ENCODE assay signal across 10 cellular contexts in the genomic region with DNA sequence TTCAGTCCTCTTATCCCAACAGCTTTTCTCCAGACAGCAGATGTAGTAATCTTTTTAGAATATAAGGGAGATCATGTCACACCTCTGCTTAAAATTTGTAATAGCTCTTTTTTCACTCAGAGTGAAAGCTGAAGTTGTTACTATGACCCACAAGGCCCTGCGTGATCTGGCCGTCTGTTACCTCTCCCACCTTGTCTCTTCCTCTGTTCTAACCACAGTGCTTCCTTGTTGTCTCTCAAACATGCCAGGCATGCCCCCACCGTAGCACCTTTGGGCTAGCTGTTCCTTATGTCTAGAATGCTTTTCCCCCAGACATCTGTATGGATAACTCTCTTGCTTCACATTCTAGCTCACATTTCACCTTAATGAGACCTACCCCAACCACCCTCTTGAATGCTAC. TPM values are rescaled to one million over a fixed set of nuclear protein-coding genes. Genes with fewer than 3 reads are reported as not detected.
DNase-seq lines count a peak whose midpoint lies in the region; ATAC-seq lines count a peak whose summit lies in the region.
"Had no signal": no experiment of that assay in that cellular context is flagged by ENCODE, and none has a peak within 500 bp of the region (broad histone marks: within the 10 kb centered on the region; RNA-seq: fewer than 3 reads in every experiment).

No MANE protein-coding gene starts in this region.

- DNase-seq in activated CD8-positive, alpha-beta memory T cell treated with anti-CD3 and anti-CD28 coated beads, Interleukin-2, amount 10 ng/mL, durations not matched to agents 7 days and 5 days, result peak; percentile 74
- peak; percentile 29 for DNase-seq in stimulated activated CD4-positive, alpha-beta T cell treated with anti-CD3 and anti-CD28 coated beads, Interleukin-4, amount 100 ng/mL, for 24 hours
- DNase-seq in H7, result no peak
- DNase-seq in AML-193 (lab: John Stamatoyannopoulos, UW), result no peak
- no peak for DNase-seq in DMS153 treated with DMSO at 0.1 percent for 48 hours (lab: John Stamatoyannopoulos, UW; ENCODE audit: unreplicated experiment)
- DNase-seq: NCI-H187 treated with DMSO at 0.1 percent for 48 hours, right cardiac atrium had no signal

- CTCF ChIA-PET in activated CD8-positive, alpha-beta memory T cell treated with anti-CD3 and anti-CD28 coated beads, Interleukin-2, amount 10 ng/mL, durations not matched to agents 7 days and 5 days (lab: Charles Lee), result interaction anchor here (1.3 to 1.8 kb wide), 8 partner anchors 10 to 155 kb away, joined by 3 to 13 read pairs (median 5); no protein-coding TSS in a partner anchor

- H3K27me3 ChIP-seq in H7 (ENCODE audit: control insufficient read depth, insufficient read depth, low read length), result no peaks in the 10 kb centered on the region

- no peaks in the 10 kb centered on the region; the same call in none of the 2 replicates for H3K36me3 ChIP-seq in H7 (replicated peaks; ENCODE audit: control insufficient read depth, insufficient read depth, low read length)

- H3K9me3 Mint-ChIP-seq in activated CD8-positive, alpha-beta memory T cell treated with anti-CD3 and anti-CD28 coated beads, Interleukin-2, amount 10 ng/mL, durations not matched to agents 7 days and 5 days (ENCODE audit: low read depth), result no peaks in the 10 kb centered on the region

- peaks cover 58% of the 10 kb centered on the region for H3K36me3 Mint-ChIP-seq in activated CD8-positive, alpha-beta memory T cell treated with anti-CD3 and anti-CD28 coated beads, Interleukin-2, amount 10 ng/mL, durations not matched to agents 7 days and 5 days

- ATAC-seq in GM19043 (IDR thresholded peaks at IDR 0.05; ENCODE audit: low read depth, unreplicated experiment) (peak; percentile 72), HG03039 (IDR thresholded peaks at IDR 0.05; ENCODE audit: unreplicated experiment) (peak; percentile 63), GM19328 (IDR thresholded peaks at IDR 0.05; ENCODE audit: unreplicated experiment) (no peak)
- ATAC-seq in activated CD8-positive, alpha-beta memory T cell treated with anti-CD3 and anti-CD28 coated beads, Interleukin-2, amount 10 ng/mL, durations not matched to agents 7 days and 5 days, result peak; percentile 89

- no peak overlapping the region for H3K4me3 ChIP-seq in H7 (ENCODE audit: insufficient read depth, low read depth, low read length)

- H3K27me3 Mint-ChIP-seq in activated CD8-positive, alpha-beta memory T cell treated with anti-CD3 and anti-CD28 coated beads, Interleukin-2, amount 10 ng/mL, durations not matched to agents 7 days and 5 days, result no peaks in the 10 kb centered on the region

- peak overlapping the region; percentile 72 for H3K4me3 Mint-ChIP-seq in activated CD8-positive, alpha-beta memory T cell treated with anti-CD3 and anti-CD28 coated beads, Interleukin-2, amount 10 ng/mL, durations not matched to agents 7 days and 5 days

- H3K4me1 Mint-ChIP-seq in activated CD8-positive, alpha-beta memory T cell treated with anti-CD3 and anti-CD28 coated beads, Interleukin-2, amount 10 ng/mL, durations not matched to agents 7 days and 5 days, result peaks cover 48% of the 10 kb centered on the region

- H3K27ac Mint-ChIP-seq in activated CD8-positive, alpha-beta memory T cell treated with anti-CD3 and anti-CD28 coated beads, Interleukin-2, amount 10 ng/mL, durations not matched to agents 7 days and 5 days, result peak overlapping the region; percentile 93

RNA-seq across cellular contexts. Expression of gene NECAP1, which starts 6.5 kb away (rescaled TPM):
- total RNA-seq in activated CD8-positive, alpha-beta memory T cell treated with anti-CD3 and anti-CD28 coated beads, Interleukin-2, amount 10 ng/mL, durations not matched to agents 7 days and 5 days, result 10 to 100 TPM; 32.4 to 40.5 TPM
- 42.6 and 50.1 TPM in 2 replicates for total RNA-seq in H7 (2014; rRNA removed; shearing (Covaris generic))

RNA-seq across cellular contexts. Expression of gene C3AR1, which starts 22.4 kb away (rescaled TPM):
- 10 to 100 TPM in 1 of 2 experiments, 1 to 10 TPM in 1; 9.3 to 10.7 TPM for total RNA-seq in activated CD8-positive, alpha-beta memory T cell treated with anti-CD3 and anti-CD28 coated beads, Interleukin-2, amount 10 ng/mL, durations not matched to agents 7 days and 5 days
- total RNA-seq in H7 (2014; rRNA removed; shearing (Covaris generic)), result not detected in 2 replicates

RNA-seq across cellular contexts. Expression of gene CLEC4A, which starts 34.8 kb away (rescaled TPM):
- total RNA-seq in activated CD8-positive, alpha-beta memory T cell treated with anti-CD3 and anti-CD28 coated beads, Interleukin-2, amount 10 ng/mL, durations not matched to agents 7 days and 5 days, result under 1 TPM; 0.19 to 0.79 TPM
- total RNA-seq in H7 (2014; rRNA removed; shearing (Covaris generic)), result 0.74 TPM in 1 of 2 replicates, not detected in the other

RNA-seq across cellular contexts. Expression of gene FOXJ2, which starts 56.1 kb away (rescaled TPM):
- total RNA-seq in activated CD8-positive, alpha-beta memory T cell treated with anti-CD3 and anti-CD28 coated beads, Interleukin-2, amount 10 ng/mL, durations not matched to agents 7 days and 5 days, result 10 to 100 TPM; 17.9 to 18.1 TPM
- total RNA-seq in H7 (2014; rRNA removed; shearing (Covaris generic)), result 6.9 TPM in 2 replicates

Comparison
In these comparisons a context has a peak if more than half of its experiments do, and no peak if none do; other contexts are left out.
1. DNase-seq: peak in activated CD8-positive, alpha-beta memory T cell treated with anti-CD3 and anti-CD28 coated beads, Interleukin-2, amount 10 ng/mL, durations not matched to agents 7 days and 5 days (single experiment) and stimulated activated CD4-positive, alpha-beta T cell treated with anti-CD3 and anti-CD28 coated beads, Interleukin-4, amount 100 ng/mL, for 24 hours (single experiment); none in H7 (single experiment), AML-193 (0 of 2) and DMS153 treated with DMSO at 0.1 percent for 48 hours (single experiment).
2. RNA of gene C3AR1, which starts 22.4 kb away (total RNA-seq): 9.3 to 10.7 TPM in activated CD8-positive, alpha-beta memory T cell treated with anti-CD3 and anti-CD28 coated beads, Interleukin-2, amount 10 ng/mL, durations not matched to agents 7 days and 5 days; not detected in H7; every median in the first group is over 10 times any median in the second.